In the genomic region with DNA sequence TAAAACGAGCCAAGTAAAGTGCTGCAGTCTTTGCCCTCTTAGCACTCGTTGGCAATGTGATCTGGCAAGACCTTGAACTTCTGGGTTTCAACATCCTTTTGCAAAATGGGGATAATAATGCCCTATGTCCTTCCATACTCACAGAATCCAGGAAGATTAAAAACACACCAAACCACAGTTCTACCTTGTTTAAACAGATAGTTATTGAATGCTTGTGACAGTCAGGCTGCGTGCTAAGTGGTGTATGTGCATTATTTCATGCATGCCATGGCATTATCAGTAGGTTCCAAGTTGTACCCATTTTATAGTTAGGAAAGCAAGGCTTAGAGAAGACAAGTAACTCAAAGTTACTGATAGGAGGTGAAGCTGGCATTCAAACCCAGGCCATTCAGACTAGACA, we compare ENCODE assay signal across 21 cellular contexts.
DNase-seq lines count a peak whose midpoint lies in the region; ATAC-seq, FAIRE-seq and TF ChIP-seq lines count a peak whose summit lies in the region.
"Had no signal": no experiment of that assay in that cellular context is flagged by ENCODE, and none has a peak within 500 bp of the region (broad histone marks: within the 10 kb centered on the region; RNA-seq: fewer than 3 reads in every experiment).

No MANE protein-coding gene starts in this region.

- H3K9me3 ChIP-seq in HepG2 (ENCODE audit: low read length) (no peaks in the 10 kb centered on the region), right lobe of liver (no peaks in the 10 kb centered on the region)
- H3K9me3 ChIP-seq: BE2C had no signal

- CTCF ChIA-PET in HepG2 (lab: Yijun Ruan, JAX; ENCODE audit: low intra/inter-chr PET ratio, low total read pairs) = no interaction called here

- no peaks in the 10 kb centered on the region for H4K20me1 ChIP-seq in HepG2 (ENCODE audit: insufficient read depth, low read length)
- H4K20me1 ChIP-seq: BLaER1 had no signal

- H3K36me3 ChIP-seq in HepG2 (replicated peaks in 1 of 2; ENCODE audit: control insufficient read depth in 1 of 2, insufficient read depth in 2 of 2, low read length in 2 of 2) (no peaks in the 10 kb centered on the region), right lobe of liver (no peaks in the 10 kb centered on the region)
- H3K36me3 ChIP-seq: BE2C, BLaER1 had no signal

- no peaks in the 10 kb centered on the region for H3K27me3 ChIP-seq in HepG2 (ENCODE audit: control insufficient read depth in 1 of 2, insufficient read depth in 2 of 2, low read length in 2 of 2)
- no peaks in the 10 kb centered on the region for H3K27me3 ChIP-seq in right lobe of liver
- H3K27me3 ChIP-seq: BE2C, BLaER1 had no signal

- H2AFZ ChIP-seq in HepG2 (ENCODE audit: low read length) = no peak overlapping the region

- 25% methylated on average over 3 of the region's 3 CpGs for WGBS in HepG2 (ENCODE audit: low lambda C conversion rate)
- WGBS in right lobe of liver (ENCODE audit: insufficient coverage, low coverage, low lambda C conversion rate, missing lambda C conversion rate) = 12% methylated on average over 3 of the region's 3 CpGs

- H3K4me1 ChIP-seq in HepG2 (ENCODE audit: insufficient read depth, low read length) (peaks cover 45% of the 10 kb centered on the region), right lobe of liver (peaks cover 0 to 19% (median 7%) of the 10 kb centered on the region in 4 donors)
- H3K4me1 ChIP-seq: BE2C had no signal

- no TSS peak for BruUV-seq in HepG2 (replicated peaks; lab: Mats Ljungman, UMichigan)

- intact Hi-C loops in HepG2 (cut with micrococcal nuclease; ENCODE audit: unreplicated experiment) = loop anchor here (10.0 kb wide), 1 partner anchor 306 kb away; a partner anchor contains a TSS
- intact Hi-C loops in right lobe of liver (cut with DNase I) = no loop called here

- TF ChIP-seq EP300 in HepG2 (IDR thresholded peaks at IDR 0.05; ENCODE audit: low read depth in 2 of 2, low read length in 2 of 2) (peak in 1 of 2 experiments; percentile 45; a peak in 1 of 4 replicates), HepG2 (CRISPR knock-in tag; IDR thresholded peaks at IDR 0.05; ENCODE audit: borderline replicate concordance) (no peak)

- TF ChIP-seq POLR2A in GM12891 (IDR thresholded peaks at IDR 0.05; ENCODE audit: low read depth, low read length) (no peak), HepG2 (IDR thresholded peaks at IDR 0.05; ENCODE audit: insufficient read depth in 1 of 2, low read depth in 2 of 2, low read length in 2 of 2) (no peak), right lobe of liver (IDR thresholded peaks at IDR 0.05) (no peak)

- no peak overlapping the region for H3K9ac ChIP-seq in HepG2 (ENCODE audit: insufficient read depth, low read depth, low read length)
- H3K9ac ChIP-seq: BLaER1 had no signal

- DNase-seq in GM12891 (ENCODE audit: insufficient read length, low spot score) = no peak
- DNase-seq in HepG2 (ENCODE audit: low spot score) = peak; percentile 49
- peak in 1 of 3 donors; percentile 66 for DNase-seq in right lobe of liver
- DNase-seq in NCI-H1436 (lab: John Stamatoyannopoulos, UW) = no peak
- no peak for DNase-seq in SW480 (ENCODE audit: low spot score)
- DNase-seq: 8988T; ACHN; BE2C; C1 segment of cervical spinal cord; CD4-positive, alpha-beta memory T cell; CD4-positive, CD25-positive, alpha-beta regulatory T cell; CD8-positive, alpha-beta memory T cell; COR-L47; DMS79 treated with DMSO at 0.1 percent for 48 hours; GF-D8 had no signal

- peak overlapping the region; percentile 19; the same call in 1 of the 2 replicates for H3K4me2 ChIP-seq in HepG2 (ENCODE audit: low read depth, low read length)

- H3K79me2 ChIP-seq in HepG2 (ENCODE audit: insufficient read depth, low read length) = no peaks in the 10 kb centered on the region

- in situ Hi-C loops in HepG2 (cut with HindIII; ENCODE audit: extremely low pct_ligation_motif_present, low pct_unique_long_range_greater_than_20kb) = no loop called here

- H3K27ac ChIP-seq in HepG2 (ENCODE audit: extremely low read length, insufficient read depth, low read length) (no peak overlapping the region), right lobe of liver (peak overlapping the region in 2 of 3 donors; percentile 67 to 85)
- H3K27ac ChIP-seq: BLaER1 had no signal

- peak; percentile 53 for ATAC-seq in HepG2
- peak; percentile 85 to 95 (median 88) for ATAC-seq in right lobe of liver
- ATAC-seq in GM21515 (IDR thresholded peaks at IDR 0.05; ENCODE audit: unreplicated experiment) = no peak

- no peak for TF ChIP-seq RAD21 in HepG2 (CRISPR knock-in tag; IDR thresholded peaks at IDR 0.05)

- H3K4me3 ChIP-seq in HepG2 (replicated peaks in 1 of 3; ENCODE audit: insufficient read depth in 1 of 3, low read depth in 2 of 3, low read length in 3 of 3) (no peak overlapping the region), right lobe of liver (no peak overlapping the region)
- H3K4me3 ChIP-seq: BLaER1 had no signal

- TF ChIP-seq CTCF in HepG2 (CRISPR knock-in tag; IDR thresholded peaks at IDR 0.05) (no peak), right lobe of liver (IDR thresholded peaks at IDR 0.05) (no peak)

- POLR2A ChIA-PET in HepG2 (lab: Yijun Ruan, JAX) = no interaction called here

- FAIRE-seq in GM12891 (lab: Jason Lieb, UNC) = peak; percentile 31
- peak; percentile 4 for FAIRE-seq in HepG2 (lab: Jason Lieb, UNC)
- FAIRE-seq: A204.1, G401.6, GM12892, GM19239 had no signal

TF ChIP-seq in GM12891, 5 proteins besides CTCF, POLR2A, EP300 and RAD21:
- TF ChIP-seq SPI1 (IDR thresholded peaks at IDR 0.05; ENCODE audit: low read depth, low read length) (no peak), PAX5 (IDR thresholded peaks at IDR 0.05; ENCODE audit: insufficient read depth, low read length, severe bottlenecking) (no peak), POLR2AphosphoS5 (IDR thresholded peaks at IDR 0.05; ENCODE audit: low read depth, low read length) (no peak), TAF1 (IDR thresholded peaks at IDR 0.05; ENCODE audit: low read depth, low read length) (no peak), POU2F2 (IDR thresholded peaks at IDR 0.05; ENCODE audit: low read depth, low read length) (no peak)

TF ChIP-seq in HepG2, 621 proteins besides CTCF, POLR2A, EP300 and RAD21 (continues in another document):
- TF ChIP-seq ZNF274 (CRISPR knock-in tag; IDR thresholded peaks at IDR 0.05) (no peak), ZMYM2 (CRISPR knock-in tag; IDR thresholded peaks at IDR 0.05) (no peak), BCL6 (CRISPR knock-in tag; IDR thresholded peaks at IDR 0.05) (peak; percentile 16; the same call in 1 of the 2 replicates), SNRNP70 (IDR thresholded peaks at IDR 0.05; ENCODE audit: low read depth, low read length) (no peak), FOXO1 (CRISPR knock-in tag; IDR thresholded peaks at IDR 0.05) (no peak), ZNF788 (CRISPR knock-in tag; IDR thresholded peaks at IDR 0.05; ENCODE audit: borderline replicate concordance) (no peak), HNF4A (CRISPR knock-in tag; IDR thresholded peaks at IDR 0.05) (peak; percentile 81)
- TF ChIP-seq, protein P1, sequence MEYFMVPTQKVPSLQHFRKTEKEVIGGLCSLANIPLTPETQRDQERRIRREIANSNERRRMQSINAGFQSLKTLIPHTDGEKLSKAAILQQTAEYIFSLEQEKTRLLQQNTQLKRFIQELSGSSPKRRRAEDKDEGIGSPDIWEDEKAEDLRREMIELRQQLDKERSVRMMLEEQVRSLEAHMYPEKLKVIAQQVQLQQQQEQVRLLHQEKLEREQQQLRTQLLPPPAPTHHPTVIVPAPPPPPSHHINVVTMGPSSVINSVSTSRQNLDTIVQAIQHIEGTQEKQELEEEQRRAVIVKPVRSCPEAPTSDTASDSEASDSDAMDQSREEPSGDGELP (IDR thresholded peaks at IDR 0.05; ENCODE audit: borderline replicate concordance, low read depth) = no peak
- TF ChIP-seq, protein P2, sequence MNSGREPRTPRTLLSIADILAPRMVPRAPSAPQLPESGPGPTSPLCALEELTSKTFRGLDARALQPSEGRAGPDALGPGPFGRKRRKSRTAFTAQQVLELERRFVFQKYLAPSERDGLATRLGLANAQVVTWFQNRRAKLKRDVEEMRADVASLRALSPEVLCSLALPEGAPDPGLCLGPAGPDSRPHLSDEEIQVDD (CRISPR knock-in tag; IDR thresholded peaks at IDR 0.05; ENCODE audit: borderline replicate concordance) = no peak
- TF ChIP-seq, protein P3, sequence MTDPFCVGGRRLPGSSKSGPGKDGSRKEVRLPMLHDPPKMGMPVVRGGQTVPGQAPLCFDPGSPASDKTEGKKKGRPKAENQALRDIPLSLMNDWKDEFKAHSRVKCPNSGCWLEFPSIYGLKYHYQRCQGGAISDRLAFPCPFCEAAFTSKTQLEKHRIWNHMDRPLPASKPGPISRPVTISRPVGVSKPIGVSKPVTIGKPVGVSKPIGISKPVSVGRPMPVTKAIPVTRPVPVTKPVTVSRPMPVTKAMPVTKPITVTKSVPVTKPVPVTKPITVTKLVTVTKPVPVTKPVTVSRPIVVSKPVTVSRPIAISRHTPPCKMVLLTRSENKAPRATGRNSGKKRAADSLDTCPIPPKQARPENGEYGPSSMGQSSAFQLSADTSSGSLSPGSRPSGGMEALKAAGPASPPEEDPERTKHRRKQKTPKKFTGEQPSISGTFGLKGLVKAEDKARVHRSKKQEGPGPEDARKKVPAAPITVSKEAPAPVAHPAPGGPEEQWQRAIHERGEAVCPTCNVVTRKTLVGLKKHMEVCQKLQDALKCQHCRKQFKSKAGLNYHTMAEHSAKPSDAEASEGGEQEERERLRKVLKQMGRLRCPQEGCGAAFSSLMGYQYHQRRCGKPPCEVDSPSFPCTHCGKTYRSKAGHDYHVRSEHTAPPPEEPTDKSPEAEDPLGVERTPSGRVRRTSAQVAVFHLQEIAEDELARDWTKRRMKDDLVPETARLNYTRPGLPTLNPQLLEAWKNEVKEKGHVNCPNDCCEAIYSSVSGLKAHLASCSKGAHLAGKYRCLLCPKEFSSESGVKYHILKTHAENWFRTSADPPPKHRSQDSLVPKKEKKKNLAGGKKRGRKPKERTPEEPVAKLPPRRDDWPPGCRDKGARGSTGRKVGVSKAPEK (CRISPR knock-in tag; IDR thresholded peaks at IDR 0.05; ENCODE audit: borderline replicate concordance) = no peak
- TF ChIP-seq, protein P4, sequence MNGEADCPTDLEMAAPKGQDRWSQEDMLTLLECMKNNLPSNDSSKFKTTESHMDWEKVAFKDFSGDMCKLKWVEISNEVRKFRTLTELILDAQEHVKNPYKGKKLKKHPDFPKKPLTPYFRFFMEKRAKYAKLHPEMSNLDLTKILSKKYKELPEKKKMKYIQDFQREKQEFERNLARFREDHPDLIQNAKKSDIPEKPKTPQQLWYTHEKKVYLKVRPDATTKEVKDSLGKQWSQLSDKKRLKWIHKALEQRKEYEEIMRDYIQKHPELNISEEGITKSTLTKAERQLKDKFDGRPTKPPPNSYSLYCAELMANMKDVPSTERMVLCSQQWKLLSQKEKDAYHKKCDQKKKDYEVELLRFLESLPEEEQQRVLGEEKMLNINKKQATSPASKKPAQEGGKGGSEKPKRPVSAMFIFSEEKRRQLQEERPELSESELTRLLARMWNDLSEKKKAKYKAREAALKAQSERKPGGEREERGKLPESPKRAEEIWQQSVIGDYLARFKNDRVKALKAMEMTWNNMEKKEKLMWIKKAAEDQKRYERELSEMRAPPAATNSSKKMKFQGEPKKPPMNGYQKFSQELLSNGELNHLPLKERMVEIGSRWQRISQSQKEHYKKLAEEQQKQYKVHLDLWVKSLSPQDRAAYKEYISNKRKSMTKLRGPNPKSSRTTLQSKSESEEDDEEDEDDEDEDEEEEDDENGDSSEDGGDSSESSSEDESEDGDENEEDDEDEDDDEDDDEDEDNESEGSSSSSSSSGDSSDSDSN (CRISPR knock-in tag; IDR thresholded peaks at IDR 0.05) = no peak
